Comparison of ENCODE assay signal across 1 cellular context in genomic region chr2:26482211-26483026, GRCh38.
TF ChIP-seq lines count a peak whose summit lies in the region.

No MANE protein-coding gene starts in this region.

TF ChIP-seq in HEK293, 187 proteins besides CTCF, POLR2A, EP300 and RAD21 (continued from another document):
- TF ChIP-seq ZSCAN4 (tag by site-specific recombination; IDR thresholded peaks at IDR 0.05) (peak; percentile 46; the same call in 1 of the 2 replicates), ZNF132 (tag by site-specific recombination; IDR thresholded peaks at IDR 0.05; ENCODE audit: borderline replicate concordance) (no peak), ZNF211 (tag by site-specific recombination; IDR thresholded peaks at IDR 0.05; ENCODE audit: low read depth) (no peak), SCRT1 (tag by site-specific recombination; IDR thresholded peaks at IDR 0.05; ENCODE audit: borderline replicate concordance) (no peak), EGR2 (tag by site-specific recombination; IDR thresholded peaks at IDR 0.05; ENCODE audit: low read depth) (peak; percentile 98), ZNF155 (tag by site-specific recombination; IDR thresholded peaks at IDR 0.05) (no peak), PBX3 (CRISPR knock-in tag; IDR thresholded peaks at IDR 0.05) (no peak)
